In the genomic region with DNA sequence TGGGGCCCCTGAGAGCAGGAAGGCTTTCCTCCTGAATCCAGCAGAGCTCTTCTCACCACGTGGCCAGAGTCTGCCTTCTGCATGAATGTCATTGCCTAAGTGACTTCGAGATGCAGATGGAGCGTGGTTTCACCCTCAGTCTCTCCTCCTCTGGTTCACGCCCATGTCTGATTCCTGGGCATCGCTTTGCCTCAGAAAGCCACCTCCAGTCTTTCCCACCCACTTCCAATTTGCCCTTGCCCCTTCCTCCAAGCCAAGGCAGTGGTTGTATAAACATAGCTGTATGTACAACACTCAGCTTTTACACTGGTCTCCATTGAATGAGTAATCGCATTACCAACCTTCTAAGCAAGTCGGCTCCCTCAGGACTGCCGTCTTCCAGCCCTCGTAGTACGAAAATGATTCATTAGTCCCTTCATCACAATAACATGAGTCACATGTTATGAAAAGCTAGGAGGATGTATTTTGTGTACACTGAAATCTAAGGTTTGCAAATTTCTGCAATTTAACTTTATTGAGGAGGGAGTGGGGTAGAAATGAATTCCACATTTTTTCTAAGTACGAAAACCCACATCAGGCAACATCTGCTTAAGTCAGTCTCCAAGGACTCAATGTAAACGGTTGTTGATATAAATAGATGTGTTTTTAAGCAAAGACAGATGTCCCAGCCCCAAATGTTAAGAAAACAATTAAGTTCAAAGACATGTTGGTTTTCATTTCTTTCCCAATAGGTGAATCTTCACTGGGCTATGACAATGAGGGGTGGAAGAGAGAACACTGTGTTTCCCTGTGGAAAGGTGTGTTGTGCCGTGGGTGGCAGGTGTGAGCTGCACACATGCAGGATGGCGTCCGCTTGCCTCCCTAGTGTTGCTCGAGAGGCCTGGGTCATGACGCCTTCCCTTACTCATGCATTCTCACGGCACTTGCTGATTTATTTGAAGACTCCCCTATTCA, we compare ENCODE assay signal across 1 cellular context.
A peak's percentile ranks its signal among the peaks of the same experiment; 100 is the strongest.
TF ChIP-seq lines count a peak whose summit lies in the region.

No MANE protein-coding gene starts in this region.

TF ChIP-seq in HCT116, 20 proteins besides CTCF, POLR2A, EP300 and RAD21 (continued from another document):
- TF ChIP-seq, protein P1, sequence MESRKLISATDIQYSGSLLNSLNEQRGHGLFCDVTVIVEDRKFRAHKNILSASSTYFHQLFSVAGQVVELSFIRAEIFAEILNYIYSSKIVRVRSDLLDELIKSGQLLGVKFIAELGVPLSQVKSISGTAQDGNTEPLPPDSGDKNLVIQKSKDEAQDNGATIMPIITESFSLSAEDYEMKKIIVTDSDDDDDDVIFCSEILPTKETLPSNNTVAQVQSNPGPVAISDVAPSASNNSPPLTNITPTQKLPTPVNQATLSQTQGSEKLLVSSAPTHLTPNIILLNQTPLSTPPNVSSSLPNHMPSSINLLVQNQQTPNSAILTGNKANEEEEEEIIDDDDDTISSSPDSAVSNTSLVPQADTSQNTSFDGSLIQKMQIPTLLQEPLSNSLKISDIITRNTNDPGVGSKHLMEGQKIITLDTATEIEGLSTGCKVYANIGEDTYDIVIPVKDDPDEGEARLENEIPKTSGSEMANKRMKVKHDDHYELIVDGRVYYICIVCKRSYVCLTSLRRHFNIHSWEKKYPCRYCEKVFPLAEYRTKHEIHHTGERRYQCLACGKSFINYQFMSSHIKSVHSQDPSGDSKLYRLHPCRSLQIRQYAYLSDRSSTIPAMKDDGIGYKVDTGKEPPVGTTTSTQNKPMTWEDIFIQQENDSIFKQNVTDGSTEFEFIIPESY (IDR thresholded peaks at IDR 0.05; ENCODE audit: extremely low read depth, insufficient replicate concordance, low read length) = no peak
- TF ChIP-seq FOSL1 (IDR thresholded peaks at IDR 0.05; ENCODE audit: low read depth) (peak; percentile 81), CEBPB (IDR thresholded peaks at IDR 0.05; ENCODE audit: low read depth) (peak; percentile 53; the same call in 1 of the 2 replicates), JUND (IDR thresholded peaks at IDR 0.05) (peak; percentile 81)
